ENCODE assay signal across 8 cellular contexts in the genomic region with DNA sequence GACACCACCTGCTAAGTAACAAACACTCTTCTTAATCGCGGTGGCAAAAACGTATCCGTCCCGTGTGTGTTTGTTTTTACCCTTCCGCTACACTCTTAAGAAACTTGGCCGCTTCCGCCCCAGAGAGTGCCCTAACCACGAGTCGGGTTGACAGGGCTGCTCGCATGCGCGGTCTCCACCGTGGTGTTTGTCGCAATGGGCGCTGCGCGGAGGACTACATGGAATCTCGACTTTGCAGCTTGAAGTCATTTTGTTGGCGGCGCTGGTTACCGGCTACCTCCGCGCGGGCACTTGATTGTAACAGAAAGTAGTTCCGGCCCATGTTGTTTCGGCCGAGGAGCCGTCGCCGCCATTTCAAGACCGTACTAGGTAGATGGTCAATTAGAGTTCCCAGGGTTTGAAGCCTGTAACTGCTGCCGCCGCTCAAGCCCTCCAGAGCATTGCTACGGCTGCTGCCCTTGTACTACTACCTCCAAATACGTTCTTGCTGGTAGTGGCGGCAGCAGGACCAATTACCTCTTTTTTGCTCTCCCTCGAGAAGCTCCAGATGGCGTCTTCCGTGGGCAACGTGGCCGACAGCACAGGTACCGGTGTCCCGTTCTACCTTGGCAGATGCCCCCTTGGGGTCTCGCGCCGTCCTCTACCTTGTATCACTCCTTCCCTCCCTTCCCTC. TPM values are rescaled to one million over a fixed set of nuclear protein-coding genes. Genes with fewer than 3 reads are reported as not detected.
DNase-seq lines count a peak whose midpoint lies in the region; ATAC-seq and TF ChIP-seq lines count a peak whose summit lies in the region.

A gene (plus strand): TSS at position 352 of the 673 bp plus-strand sequence. CDS start 196 bp downstream, at position 548.

- TF ChIP-seq POLR2A in erythroblast (IDR thresholded peaks at IDR 0.05; ENCODE audit: low read length) = peak; percentile 93

- in situ Hi-C loops in KBM-7 (cut with MboI; ENCODE audit: low pct_unique_long_range_greater_than_20kb, low sequenced_read_pairs) = no loop called here

- H3K9me3 ChIP-seq in PC-9 (ENCODE audit: insufficient read depth, low read depth) = no peaks in the 10 kb centered on the region

- peaks cover 14% of the 10 kb centered on the region for H3F3A ChIP-seq in PC-9 (ENCODE audit: insufficient read depth, low read depth)

- H4K20me1 ChIP-seq in PC-9 (ENCODE audit: insufficient read depth) = peaks cover 39% of the 10 kb centered on the region

- H3K9me2 ChIP-seq in PC-9 (ENCODE audit: insufficient read depth) = no peaks in the 10 kb centered on the region

- DNase-seq in DMS153 treated with DMSO at 0.1 percent for 48 hours (lab: John Stamatoyannopoulos, UW; ENCODE audit: unreplicated experiment) (peak; percentile 47), KBM-7 (peak; percentile 99), PC-9 (peak; percentile 91 to 92), erythroblast (lab: John Stamatoyannopoulos, UW) (peak; percentile 96 to 98), mucosa of gallbladder (ENCODE audit: low spot score) (peak; percentile 96)
- DNase-seq in activated T-cell treated with anti-CD3 and anti-CD28 coated beads, Interleukin-2, amount 50 U/mL, for 1 hour = peak; percentile 88
- DNase-seq in stimulated activated CD8-positive, alpha-beta memory T cell treated with anti-CD3 and anti-CD28 coated beads, Interleukin-4, amount 100 ng/mL, for 24 hours (ENCODE audit: low read depth) = peak; percentile 85

- peaks cover 22% of the 10 kb centered on the region for H3K4me1 ChIP-seq in PC-9 (replicated peaks; ENCODE audit: insufficient read depth)

- peak within 1 kb of the TSS; percentile 88 for H3K27ac ChIP-seq in PC-9

- POLR2A ChIA-PET in PC-9 (lab: Charles Lee; ENCODE audit: unreplicated experiment) = interaction anchor here (0.5 kb wide), 2 partner anchors 45 to 90 kb away, joined by 4 to 16 read pairs; no protein-coding TSS in a partner anchor

- H2AFZ ChIP-seq in PC-9 = peak within 1 kb of the TSS; percentile 92

- H3K4me3 ChIP-seq in PC-9 = peak within 1 kb of the TSS; percentile 96

- no peaks in the 10 kb centered on the region for H3K27me3 ChIP-seq in PC-9 (ENCODE audit: insufficient read depth, low read depth)

- BruUV-seq in PC-9 (replicated peaks; lab: Mats Ljungman, UMichigan) = no TSS peak

- intact Hi-C loops in PC-9 (cut with micrococcal nuclease; ENCODE audit: unreplicated experiment) = loop anchor here (1.0 to 10.0 kb wide), 3 partner anchors 10 to 78 kb away; no protein-coding TSS in a partner anchor

- peaks cover 50% of the 10 kb centered on the region for H3K79me2 ChIP-seq in PC-9 (ENCODE audit: low read depth)

- peak; percentile 71 for ATAC-seq in GM21619 (IDR thresholded peaks at IDR 0.05; ENCODE audit: unreplicated experiment)

- CTCF ChIA-PET in PC-9 (lab: Charles Lee) = no interaction called here

- H3K4me2 ChIP-seq in PC-9 = peak within 1 kb of the TSS; percentile 89

- H3K36me3 ChIP-seq in PC-9 (ENCODE audit: low read depth) = peaks cover 2% of the 10 kb centered on the region

- TF ChIP-seq CTCF in PC-9 (conservative IDR thresholded peaks at IDR 0.05) = no peak

RNA-seq across cellular contexts. Expression of the gene that starts here (rescaled TPM):
- total RNA-seq in PC-9 (2021) (123 and 159 TPM in 2 replicates), mucosa of gallbladder (139 TPM)

Comparison
In these comparisons a context has a peak if more than half of its experiments do, and no peak if none do; other contexts are left out.
1. Peak in every context shown above with its lines: DNase-seq, ATAC-seq, H3K4me3 ChIP-seq and H3K27ac ChIP-seq.
2. DNase-seq: peak in every context shown above with its lines; median percentile 99 in KBM-7; 97 in erythroblast; 96 in mucosa of gallbladder; 92 in PC-9; 88 in activated T-cell treated with anti-CD3 and anti-CD28 coated beads, Interleukin-2, amount 50 U/mL, for 1 hour; 85 in stimulated activated CD8-positive, alpha-beta memory T cell treated with anti-CD3 and anti-CD28 coated beads, Interleukin-4, amount 100 ng/mL, for 24 hours; 47 in DMS153 treated with DMSO at 0.1 percent for 48 hours.